ENCODE assay signal across 11 cellular contexts in the genomic region with DNA sequence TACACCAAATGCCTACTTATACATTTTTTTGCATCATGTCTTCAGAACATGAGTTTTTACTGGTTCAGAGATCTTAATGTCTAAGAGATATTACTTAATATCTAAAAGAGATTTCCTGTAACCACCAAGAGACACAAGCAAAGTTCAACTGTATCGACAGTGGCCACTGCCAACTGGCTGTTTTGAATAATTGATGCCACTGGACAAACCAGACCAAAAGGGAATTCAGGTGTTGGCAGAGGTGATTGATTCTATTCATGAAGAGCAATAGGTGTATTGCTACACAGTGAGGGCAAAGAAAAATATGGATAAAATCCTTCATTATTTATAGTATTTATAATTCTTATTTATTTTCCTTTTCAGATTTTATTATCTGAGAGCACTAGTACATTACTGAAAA.
"Had no signal": no experiment of that assay in that cellular context is flagged by ENCODE, and none has a peak within 500 bp of the region (broad histone marks: within the 10 kb centered on the region; RNA-seq: fewer than 3 reads in every experiment).

No MANE protein-coding gene starts in this region.

- H3K27ac ChIP-seq: GM23248 had no signal

- ATAC-seq: GM23338, HCT116 had no signal

- H3K4me1 ChIP-seq: HAP-1 had no signal

- FAIRE-seq: H1, H54 had no signal

- H2AFZ ChIP-seq: GM23248, GM23338 had no signal

- DNase-seq: GM23248, GOT3, H7, H9, HCEC 1CT, HFFc6 had no signal

- H3K9ac ChIP-seq: GM23248 had no signal

- H3K4me3 ChIP-seq: GM23248, GM23338, HAP-1 had no signal

- H3K36me3 ChIP-seq: HAP-1 had no signal

- H3K4me2 ChIP-seq: GM23338 had no signal

- H3K9me3 ChIP-seq: HAP-1 had no signal
